ENCODE assay signal across 32 cellular contexts in the genomic region with DNA sequence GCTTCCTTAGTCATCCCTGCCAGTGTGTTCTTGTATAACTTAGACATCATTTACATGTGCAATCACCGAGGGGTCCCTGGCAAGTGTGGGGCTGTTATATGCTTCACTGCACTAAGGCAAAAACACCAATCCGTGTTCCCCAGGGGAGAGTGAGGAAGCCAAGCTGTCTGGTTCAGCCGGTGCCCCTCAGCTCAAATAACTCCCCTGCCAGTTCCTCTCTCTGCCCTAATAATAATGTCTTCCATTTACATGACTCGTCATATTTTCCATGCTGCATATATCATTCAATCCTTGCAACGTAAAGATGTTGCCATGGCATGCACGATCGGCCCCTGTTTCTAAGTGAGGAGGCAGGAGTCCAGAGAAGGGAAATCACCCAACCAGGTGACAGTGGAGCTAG. TPM values are rescaled to one million over a fixed set of nuclear protein-coding genes. Genes with fewer than 3 reads are reported as not detected.
DNase-seq lines count a peak whose midpoint lies in the region; ATAC-seq and TF ChIP-seq lines count a peak whose summit lies in the region.
"Had no signal": no experiment of that assay in that cellular context is flagged by ENCODE, and none has a peak within 500 bp of the region (broad histone marks: within the 10 kb centered on the region; RNA-seq: fewer than 3 reads in every experiment).

No MANE protein-coding gene starts in this region.

- no peaks in the 10 kb centered on the region for H3K4me1 Mint-ChIP-seq in CD8-positive, alpha-beta T cell (ENCODE audit: low read depth)
- peaks cover 3 to 8% of the 10 kb centered on the region in 2 donors for H3K4me1 Mint-ChIP-seq in effector memory CD8-positive, alpha-beta T cell (ENCODE audit: low read depth in 2 of 2)
- peaks cover 4% of the 10 kb centered on the region for H3K4me1 Mint-ChIP-seq in chondrocyte (ENCODE audit: low read depth)

- TF ChIP-seq CTCF in A673 (conservative IDR thresholded peaks at IDR 0.05; ENCODE audit: low read depth, low read length) (no peak), chondrocyte (IDR thresholded peaks at IDR 0.05) (no peak)
- no peak for TF ChIP-seq CTCF in CD8-positive, alpha-beta T cell (IDR thresholded peaks at IDR 0.05)

- no peaks in the 10 kb centered on the region for H3K9me3 Mint-ChIP-seq in CD8-positive, alpha-beta T cell
- H3K9me3 Mint-ChIP-seq in effector memory CD8-positive, alpha-beta T cell = no peaks in the 10 kb centered on the region
- no peaks in the 10 kb centered on the region for H3K9me3 Mint-ChIP-seq in chondrocyte (ENCODE audit: low read depth)
- H3K9me3 Mint-ChIP-seq: activated CD4-positive, alpha-beta memory T cell treated with anti-CD3 and anti-CD28 coated beads, Interleukin-2, amount 10 ng/mL, durations not matched to agents 7 days and 5 days; H9 had no signal

- H3K4me3 ChIP-seq in A673 (ENCODE audit: low read depth, low read length, poor library complexity, severe bottlenecking) = no peak overlapping the region
- H3K4me3 ChIP-seq in CD8-positive, alpha-beta T cell (ENCODE audit: low read depth, low read length) = no peak overlapping the region
- H3K4me3 ChIP-seq: adrenal gland, esophagus squamous epithelium, gastrocnemius medialis, lung, skin epidermis, testis, uterus had no signal

- H3K27me3 ChIP-seq in A673 (replicated peaks; ENCODE audit: insufficient read depth, low read depth, low read length, poor library complexity) = no peaks in the 10 kb centered on the region
- no peaks in the 10 kb centered on the region for H3K27me3 ChIP-seq in CD8-positive, alpha-beta T cell (ENCODE audit: insufficient read depth, low read length)
- H3K27me3 ChIP-seq: adrenal gland, brain microvascular endothelial cell, esophagus squamous epithelium, gastrocnemius medialis, neutrophil, testis, uterus had no signal

- no peaks in the 10 kb centered on the region for H3K9me3 ChIP-seq in A673 (ENCODE audit: low read depth, low read length, poor library complexity, severe bottlenecking)
- no peaks in the 10 kb centered on the region for H3K9me3 ChIP-seq in CD8-positive, alpha-beta T cell (ENCODE audit: low read length)
- H3K9me3 ChIP-seq: adrenal gland, esophagus squamous epithelium, gastrocnemius medialis, neutrophil, testis, uterus had no signal

- CTCF ChIA-PET in A673 (lab: Charles Lee) = no interaction called here
- CTCF ChIA-PET in CD8-positive, alpha-beta T cell (lab: Charles Lee) = interaction anchor here (0.7 to 9.7 kb wide), 7 partner anchors 8 to 186 kb away, joined by 3 to 147 read pairs (median 21); partner anchors contain the start of genes IFT25 and LRRC42

- POLR2A ChIA-PET in A673 (lab: Charles Lee; ENCODE audit: low non-redundant PET) = no interaction called here
- POLR2A ChIA-PET in CD8-positive, alpha-beta T cell (lab: Charles Lee) = interaction anchor here (0.5 kb wide), 1 partner anchor 97 kb away, joined by 3 read pairs; no protein-coding TSS in a partner anchor

- H3K36me3 ChIP-seq in A673 (ENCODE audit: insufficient read depth, low read length, poor library complexity, severe bottlenecking) = no peaks in the 10 kb centered on the region
- peaks cover 4% of the 10 kb centered on the region for H3K36me3 ChIP-seq in CD8-positive, alpha-beta T cell (ENCODE audit: insufficient read depth, low read length)
- H3K36me3 ChIP-seq: uterus had no signal

- peak overlapping the region; percentile 55 for H3K27ac Mint-ChIP-seq in CD8-positive, alpha-beta T cell
- H3K27ac Mint-ChIP-seq in effector memory CD8-positive, alpha-beta T cell = peak overlapping the region; percentile 21 to 55
- no peak overlapping the region for H3K27ac Mint-ChIP-seq in chondrocyte (ENCODE audit: unreplicated experiment)
- H3K27ac Mint-ChIP-seq: activated CD4-positive, alpha-beta memory T cell treated with anti-CD3 and anti-CD28 coated beads, Interleukin-2, amount 10 ng/mL, durations not matched to agents 7 days and 5 days had no signal

- no peak for ATAC-seq in CD8-positive, alpha-beta T cell
- no peak for ATAC-seq in effector memory CD8-positive, alpha-beta T cell (replicated peaks)
- ATAC-seq: gastrocnemius medialis, Right ventricle myocardium inferior had no signal

- H3K4me1 ChIP-seq in A673 (ENCODE audit: insufficient read depth, low read length, poor library complexity, severe bottlenecking) = peaks cover 6% of the 10 kb centered on the region
- no peaks in the 10 kb centered on the region for H3K4me1 ChIP-seq in CD8-positive, alpha-beta T cell (ENCODE audit: insufficient read depth, low read length)
- H3K4me1 ChIP-seq: adrenal gland, gastrocnemius medialis, testis, uterus had no signal

- H3K4me3 Mint-ChIP-seq in CD8-positive, alpha-beta T cell = no peak overlapping the region
- no peak overlapping the region for H3K4me3 Mint-ChIP-seq in effector memory CD8-positive, alpha-beta T cell
- H3K4me3 Mint-ChIP-seq in chondrocyte (ENCODE audit: unreplicated experiment) = no peak overlapping the region
- H3K4me3 Mint-ChIP-seq: activated CD4-positive, alpha-beta memory T cell treated with anti-CD3 and anti-CD28 coated beads, Interleukin-2, amount 10 ng/mL, durations not matched to agents 7 days and 5 days; H9 had no signal

- peaks cover 48% of the 10 kb centered on the region for H3K36me3 Mint-ChIP-seq in CD8-positive, alpha-beta T cell
- H3K36me3 Mint-ChIP-seq in effector memory CD8-positive, alpha-beta T cell (ENCODE audit: insufficient read depth) = peaks cover 26% of the 10 kb centered on the region
- peaks cover 11% of the 10 kb centered on the region for H3K36me3 Mint-ChIP-seq in chondrocyte (ENCODE audit: low read depth)

- H3K27me3 Mint-ChIP-seq in CD8-positive, alpha-beta T cell (ENCODE audit: low read depth) = no peaks in the 10 kb centered on the region
- H3K27me3 Mint-ChIP-seq in effector memory CD8-positive, alpha-beta T cell = no peaks in the 10 kb centered on the region
- no peaks in the 10 kb centered on the region for H3K27me3 Mint-ChIP-seq in chondrocyte (ENCODE audit: low read depth)
- H3K27me3 Mint-ChIP-seq: activated CD4-positive, alpha-beta memory T cell treated with anti-CD3 and anti-CD28 coated beads, Interleukin-2, amount 10 ng/mL, durations not matched to agents 7 days and 5 days had no signal

- no TSS peak for BruUV-seq in A673 (replicated peaks; lab: Mats Ljungman, UMichigan)

- DNase-seq in A673 (ENCODE audit: low spot score) = peak; percentile 6
- DNase-seq in CD8-positive, alpha-beta T cell = no peak
- peak; percentile 12 for DNase-seq in NCI-H1694 treated with DMSO at 0.1 percent for 48 hours (lab: John Stamatoyannopoulos, UW)
- DNase-seq in effector memory CD8-positive, alpha-beta T cell = no peak
- no peak for DNase-seq in chondrocyte (ENCODE audit: low spot score)
- DNase-seq in glomerular visceral epithelial cell (ENCODE audit: extremely low spot score) = no peak
- no peak for DNase-seq in islet precursor cell
- DNase-seq in HK-2 (ENCODE audit: unreplicated experiment) = no peak
- DNase-seq: activated CD4-positive, alpha-beta memory T cell treated with anti-CD3 and anti-CD28 coated beads, Interleukin-2, amount 10 ng/mL, durations not matched to agents 7 days and 5 days; activated CD4-positive, CD25-positive, alpha-beta regulatory T cell; activated gamma-delta T cell treated with Interleukin-2 at 50 U/mL for 16 hours; adrenal gland; brain microvascular endothelial cell; DND-41; effector memory CD4-positive, alpha-beta T cell; esophagus squamous epithelium; gastrocnemius medialis; H9; KG1; MV-4-11; NCI-H2081 treated with DMSO at 0.1 percent for 48 hours; NCI-H524 treated with DMSO at 0.1 percent for 48 hours; OCI-M1; stimulated activated CD4-positive, alpha-beta T cell treated with anti-CD3 and anti-CD28 coated beads, Interleukin-1b, Interleukin-23, amount 100 ng/mL, for 48 hours; T1000; testis; uterus had no signal

- intact Hi-C loops in A673 (cut with micrococcal nuclease; ENCODE audit: unreplicated experiment) = no loop called here
- intact Hi-C loops in CD8-positive, alpha-beta T cell (cut with DNase I, micrococcal nuclease) = loop anchor here (5.0 kb wide), 1 partner anchor 220 kb away; no protein-coding TSS in a partner anchor

- H3K27ac ChIP-seq in A673 (ENCODE audit: low read depth, low read length, poor library complexity, severe bottlenecking) = no peak overlapping the region
- no peak overlapping the region for H3K27ac ChIP-seq in CD8-positive, alpha-beta T cell (ENCODE audit: low read depth, low read length)
- H3K27ac ChIP-seq: adrenal gland, brain microvascular endothelial cell, esophagus squamous epithelium, gastrocnemius medialis, neutrophil, skin epidermis, testis, uterus had no signal

RNA-seq across cellular contexts. Expression of gene NDC1, which starts 24.4 kb away (rescaled TPM):
- total RNA-seq in A673 (2021) = 22.2 and 26.6 TPM in 2 replicates
- 1 to 10 TPM; 6.1 to 6.6 TPM for total RNA-seq in CD8-positive, alpha-beta T cell
- 7.0 to 9.7 TPM (median 8.6 TPM) in 3 replicates for total RNA-seq in chondrocyte

RNA-seq across cellular contexts. Expression of gene YIPF1, which starts 27.1 kb away (rescaled TPM):
- total RNA-seq in A673 (2021) (7.8 and 8.5 TPM in 2 replicates), chondrocyte (17.2 to 18.4 TPM (median 18.1 TPM) in 3 replicates)
- 1 to 10 TPM; 4.6 to 5.4 TPM for total RNA-seq in CD8-positive, alpha-beta T cell

RNA-seq across cellular contexts. Expression of gene DIO1, which starts 31.5 kb away (rescaled TPM):
- total RNA-seq in A673 (2021) = not detected in 2 replicates
- not detected for total RNA-seq in CD8-positive, alpha-beta T cell
- not detected in 3 replicates for total RNA-seq in chondrocyte
- total RNA-seq: activated CD4-positive, alpha-beta memory T cell treated with anti-CD3 and anti-CD28 coated beads, Interleukin-2, amount 10 ng/mL, durations not matched to agents 7 days and 5 days; esophagus squamous epithelium; gastrocnemius medialis; H9; pulmonary artery endothelial cell; Right ventricle myocardium inferior had no signal

Comparison
In these comparisons a context has a peak if more than half of its experiments do, and no peak if none do; other contexts are left out.
1. DNase-seq: peak in A673 (single experiment) and NCI-H1694 treated with DMSO at 0.1 percent for 48 hours (single experiment); none in CD8-positive, alpha-beta T cell (0 of 7), effector memory CD8-positive, alpha-beta T cell (0 of 3), chondrocyte (single experiment), glomerular visceral epithelial cell (single experiment), islet precursor cell (single experiment) and HK-2 (single experiment).